In genomic region chr4:17576932-17577659, GRCh38 we compare ENCODE assay signal across 1 cellular context.
A peak's percentile ranks its signal among the peaks of the same experiment; 100 is the strongest.
TF ChIP-seq lines count a peak whose summit lies in the region.

Gene LAP3, plus strand, starts transcription at chr4:17577198. Its CDS starts 268 bp downstream, at chr4:17577466.

TF ChIP-seq in K562, 482 proteins besides CTCF, POLR2A, EP300 and RAD21 (continued from another document and continues in another):
- TF ChIP-seq ZNF717 (CRISPR knock-in tag; IDR thresholded peaks at IDR 0.05), result no peak
- TF ChIP-seq ELF4 (CRISPR knock-in tag; IDR thresholded peaks at IDR 0.05), result no peak
- TF ChIP-seq HIVEP1 (CRISPR knock-in tag; IDR thresholded peaks at IDR 0.05), result no peak
- TF ChIP-seq THRA (IDR thresholded peaks at IDR 0.05), result no peak
- no peak for TF ChIP-seq PTRF (tag; IDR thresholded peaks at IDR 0.05)
- no peak for TF ChIP-seq HMGXB4 (CRISPR knock-in tag; IDR thresholded peaks at IDR 0.05)
- TF ChIP-seq TRIM24 (IDR thresholded peaks at IDR 0.05), result no peak
- no peak for TF ChIP-seq ZNF407 (IDR thresholded peaks at IDR 0.05; ENCODE audit: low read depth)
- no peak for TF ChIP-seq ZBTB8A (IDR thresholded peaks at IDR 0.05; ENCODE audit: partially characterized antibody)
- no peak for TF ChIP-seq HNRNPH1 (optimal IDR thresholded peaks at IDR 0.05; ENCODE audit: low read depth, low read length)
- TF ChIP-seq MAX (CRISPR knock-in tag; IDR thresholded peaks at IDR 0.05), result peak; percentile 97
- TF ChIP-seq PRMT5 (CRISPR knock-in tag; IDR thresholded peaks at IDR 0.05), result no peak
- no peak for TF ChIP-seq STAT5A (IDR thresholded peaks at IDR 0.05; ENCODE audit: borderline replicate concordance, low read length)
- no peak for TF ChIP-seq TEAD4 (IDR thresholded peaks at IDR 0.05; ENCODE audit: low read length)
- TF ChIP-seq TEAD4 (CRISPR knock-in tag; IDR thresholded peaks at IDR 0.05; ENCODE audit: borderline replicate concordance), result no peak
- TF ChIP-seq ATF4 (CRISPR knock-in tag; IDR thresholded peaks at IDR 0.05), result no peak
- TF ChIP-seq NONO (IDR thresholded peaks at IDR 0.05; ENCODE audit: low read depth in 2 of 2, low read length in 1 of 2), result no peak; a peak in 1 of 4 replicates
- TF ChIP-seq AFF4 (CRISPR knock-in tag; IDR thresholded peaks at IDR 0.05), result 0 out of 2 replicates have a peak, but pooled peaks have one; percentile 5
- no peak for TF ChIP-seq TCF7 (IDR thresholded peaks at IDR 0.05; ENCODE audit: borderline replicate concordance)
- no peak for TF ChIP-seq RHOXF2B (CRISPR knock-in tag; conservative IDR thresholded peaks at IDR 0.05)
- no peak for TF ChIP-seq ZNF780A (CRISPR knock-in tag; IDR thresholded peaks at IDR 0.05)
- no peak for TF ChIP-seq NCOA4 (IDR thresholded peaks at IDR 0.05; ENCODE audit: partially characterized antibody)
- TF ChIP-seq NRF1 (conservative IDR thresholded peaks at IDR 0.05 in 1 of 2, IDR thresholded peaks at IDR 0.05 in 1 of 2), result peak; percentile 92 to 94
- TF ChIP-seq HBP1 (CRISPR knock-in tag; IDR thresholded peaks at IDR 0.05), result no peak
- TF ChIP-seq ZNF668 (CRISPR knock-in tag; IDR thresholded peaks at IDR 0.05), result no peak
- peak; percentile 56; the same call in 1 of the 2 replicates for TF ChIP-seq ETV5 (CRISPR knock-in tag; IDR thresholded peaks at IDR 0.05; ENCODE audit: low read depth)
- TF ChIP-seq NFATC3 (IDR thresholded peaks at IDR 0.05), result no peak
- no peak for TF ChIP-seq KLF10 (CRISPR knock-in tag; IDR thresholded peaks at IDR 0.05)
- no peak for TF ChIP-seq ZNF324 (CRISPR knock-in tag; IDR thresholded peaks at IDR 0.05)
- TF ChIP-seq NEUROD1 (IDR thresholded peaks at IDR 0.05; ENCODE audit: borderline replicate concordance, low read depth, low read length, partially characterized antibody), result no peak
- TF ChIP-seq ZNF609 (CRISPR knock-in tag; IDR thresholded peaks at IDR 0.05; ENCODE audit: borderline replicate concordance), result no peak
- TF ChIP-seq BDP1 (IDR thresholded peaks at IDR 0.05; ENCODE audit: insufficient read depth, insufficient read length), result no peak
- TF ChIP-seq NR4A1 (CRISPR knock-in tag; IDR thresholded peaks at IDR 0.05), result no peak
- no peak for TF ChIP-seq NR4A1 (tag; IDR thresholded peaks at IDR 0.05)
- TF ChIP-seq CBX8 (IDR thresholded peaks at IDR 0.05; ENCODE audit: borderline replicate concordance, extremely low read depth, low read depth, low read length, poor library complexity, severe bottlenecking), result no peak
- no peak for TF ChIP-seq HLTF (IDR thresholded peaks at IDR 0.05)
- no peak for TF ChIP-seq BRD9 (IDR thresholded peaks at IDR 0.05; ENCODE audit: low read depth, partially characterized antibody)
- TF ChIP-seq ZC3H4 (CRISPR knock-in tag; IDR thresholded peaks at IDR 0.05; ENCODE audit: borderline replicate concordance), result no peak
